Comparison of ENCODE assay signal across 8 cellular contexts in the genomic region with DNA sequence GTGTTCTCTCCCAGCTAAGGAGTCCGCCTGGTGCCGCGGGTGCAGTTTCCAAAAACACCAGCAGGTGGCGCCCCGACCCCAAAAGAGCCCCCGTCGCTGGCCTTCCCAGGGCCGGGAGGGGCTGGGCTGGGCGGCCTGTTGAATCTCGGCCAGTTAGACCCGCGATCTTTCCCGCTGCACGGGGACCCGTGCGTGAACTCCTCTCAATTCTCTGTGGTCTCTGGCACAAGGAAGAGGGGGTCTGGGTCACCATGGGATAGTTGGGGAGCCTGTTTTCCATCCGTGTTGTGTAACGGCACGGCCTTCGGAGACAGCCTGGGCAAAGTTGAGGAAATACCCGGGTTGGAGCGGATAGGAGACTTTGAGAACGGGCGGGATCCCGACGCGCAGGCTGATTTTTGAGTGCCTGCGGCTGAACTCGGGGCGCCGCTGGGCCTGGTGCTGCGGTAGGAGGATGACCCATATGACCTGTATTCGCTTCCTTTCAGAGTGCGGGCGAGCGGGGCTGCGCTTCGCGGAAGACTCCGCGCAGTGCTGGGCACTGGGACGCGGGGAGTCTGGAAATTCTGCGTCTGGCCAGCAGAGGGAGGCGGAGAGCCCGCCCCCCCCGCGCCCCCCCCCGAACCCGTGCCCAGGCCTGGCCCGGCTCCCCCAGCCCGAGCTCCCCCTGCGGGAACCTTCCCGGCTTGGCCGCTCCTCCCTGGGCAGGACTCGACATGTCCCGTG. TPM values are rescaled to one million over a fixed set of nuclear protein-coding genes. Genes with fewer than 3 reads are reported as not detected.
A peak's percentile ranks its signal among the peaks of the same experiment; 100 is the strongest.
DNase-seq lines count a peak whose midpoint lies in the region; ATAC-seq and TF ChIP-seq lines count a peak whose summit lies in the region.

No MANE protein-coding gene starts in this region.

- H3K27ac Mint-ChIP-seq in CD8-positive, alpha-beta memory T cell, result peak overlapping the region in 4 of 8 donors; percentile 42 to 77 (median 62)
- H3K27ac Mint-ChIP-seq in activated T-helper 1 cell treated with anti-CD3 and anti-CD28 coated beads, Interleukin-12 subunit alpha, Interleukin-12 subunit beta, Interleukin-2, Interleukin-4 antibody, amounts not matched to agents 30 ng/mL and 10 ng/mL and 1 ng/mL, durations not matched to agents 14 hours and 24 hours and 36 hours, result no peak overlapping the region
- H3K27ac Mint-ChIP-seq in naive thymus-derived CD4-positive, alpha-beta T cell, result peak overlapping the region in 1 of 9 donors; percentile 41
- H3K27ac Mint-ChIP-seq in stimulated activated memory B cell treated with anti-CD40 and anti-IgM and Interleukin-4, amounts not matched to agents 10 μg/mL and 1 μg/mL and 100 μg/mL, for 72 hours, result no peak overlapping the region

- no peaks in the 10 kb centered on the region for H3K9me3 Mint-ChIP-seq in CD8-positive, alpha-beta memory T cell
- no peaks in the 10 kb centered on the region for H3K9me3 Mint-ChIP-seq in activated T-helper 1 cell treated with anti-CD3 and anti-CD28 coated beads, Interleukin-12 subunit alpha, Interleukin-12 subunit beta, Interleukin-2, Interleukin-4 antibody, amounts not matched to agents 30 ng/mL and 10 ng/mL and 1 ng/mL, durations not matched to agents 14 hours and 24 hours and 36 hours
- H3K9me3 Mint-ChIP-seq in naive thymus-derived CD4-positive, alpha-beta T cell, result peaks cover 0 to 4% (median 0%) of the 10 kb centered on the region in 11 donors
- H3K9me3 Mint-ChIP-seq in stimulated activated memory B cell treated with anti-CD40 and anti-IgM and Interleukin-4, amounts not matched to agents 10 μg/mL and 1 μg/mL and 100 μg/mL, for 72 hours, result no peaks in the 10 kb centered on the region

- DNase-seq in CD8-positive, alpha-beta memory T cell, result peak; percentile 76 to 85 (median 80)
- DNase-seq in PC-9 (peak; percentile 47 to 86), fibroblast of lung (ENCODE audit: low read depth in 2 of 2) (peak; percentile 47 to 66)
- DNase-seq in activated T-helper 1 cell treated with anti-CD3 and anti-CD28 coated beads, Interleukin-12 subunit alpha, Interleukin-12 subunit beta, Interleukin-2, Interleukin-4 antibody, amounts not matched to agents 30 ng/mL and 10 ng/mL and 1 ng/mL, durations not matched to agents 14 hours and 24 hours and 36 hours (ENCODE audit: low spot score), result peak; percentile 70
- peak; percentile 48 to 91 (median 82) for DNase-seq in naive thymus-derived CD4-positive, alpha-beta T cell

- no peaks in the 10 kb centered on the region for H3K36me3 ChIP-seq in CD8-positive, alpha-beta memory T cell (ENCODE audit: insufficient read depth, low read length)
- no peaks in the 10 kb centered on the region for H3K36me3 ChIP-seq in HUES6 (ENCODE audit: control insufficient read depth, insufficient read depth, low read length)
- H3K36me3 ChIP-seq in PC-9 (ENCODE audit: low read depth), result no peaks in the 10 kb centered on the region
- no peaks in the 10 kb centered on the region for H3K36me3 ChIP-seq in fibroblast of lung (ENCODE audit: control insufficient read depth, insufficient read depth, low read length)
- H3K36me3 ChIP-seq in naive thymus-derived CD4-positive, alpha-beta T cell (ENCODE audit: control insufficient read depth in 2 of 3, insufficient read depth in 3 of 3, low read length in 3 of 3), result no peaks in the 10 kb centered on the region

- peaks cover 14 to 26% of the 10 kb centered on the region in 2 donors for H3K27me3 Mint-ChIP-seq in CD8-positive, alpha-beta memory T cell
- peaks cover 32% of the 10 kb centered on the region for H3K27me3 Mint-ChIP-seq in activated T-helper 1 cell treated with anti-CD3 and anti-CD28 coated beads, Interleukin-12 subunit alpha, Interleukin-12 subunit beta, Interleukin-2, Interleukin-4 antibody, amounts not matched to agents 30 ng/mL and 10 ng/mL and 1 ng/mL, durations not matched to agents 14 hours and 24 hours and 36 hours (ENCODE audit: insufficient read depth)
- peaks cover 17 to 48% (median 27%) of the 10 kb centered on the region in 5 donors for H3K27me3 Mint-ChIP-seq in naive thymus-derived CD4-positive, alpha-beta T cell
- H3K27me3 Mint-ChIP-seq in stimulated activated memory B cell treated with anti-CD40 and anti-IgM and Interleukin-4, amounts not matched to agents 10 μg/mL and 1 μg/mL and 100 μg/mL, for 72 hours, result peaks cover 42% of the 10 kb centered on the region

- peaks cover 10% of the 10 kb centered on the region for H3K4me1 ChIP-seq in CD8-positive, alpha-beta memory T cell (ENCODE audit: insufficient read depth, low read length)
- H3K4me1 ChIP-seq in HUES6 (ENCODE audit: control insufficient read depth, insufficient read depth, low read length) (peaks cover 7% of the 10 kb centered on the region; the same call in 1 of the 2 replicates), PC-9 (replicated peaks; ENCODE audit: insufficient read depth) (no peaks in the 10 kb centered on the region), fibroblast of lung (ENCODE audit: control insufficient read depth, extremely low read depth, insufficient read depth, low read length) (no peaks in the 10 kb centered on the region)
- peaks cover 4% of the 10 kb centered on the region in 2 donors for H3K4me1 ChIP-seq in naive thymus-derived CD4-positive, alpha-beta T cell (ENCODE audit: control insufficient read depth in 2 of 2, insufficient read depth in 2 of 2, low read length in 2 of 2)

- intact Hi-C loops in PC-9 (cut with micrococcal nuclease; ENCODE audit: unreplicated experiment), result loop anchor here (1.0 to 10.0 kb wide), 6 partner anchors 57 to 569 kb away; no protein-coding TSS in a partner anchor
- intact Hi-C loops in activated T-helper 1 cell treated with anti-CD3 and anti-CD28 coated beads, Interleukin-12 subunit alpha, Interleukin-12 subunit beta, Interleukin-2, Interleukin-4 antibody, amounts not matched to agents 30 ng/mL and 10 ng/mL and 1 ng/mL, durations not matched to agents 14 hours and 24 hours and 36 hours (cut with micrococcal nuclease), result loop anchor here (1.0 to 5.0 kb wide), 6 partner anchors 12 to 370 kb away; partner anchors contain the start of gene PURA
- intact Hi-C loops in naive thymus-derived CD4-positive, alpha-beta T cell (cut with micrococcal nuclease), result loop anchor here (1.0 kb wide), 4 partner anchors 57 to 370 kb away; no protein-coding TSS in a partner anchor

- no peaks in the 10 kb centered on the region for H3F3A ChIP-seq in PC-9 (ENCODE audit: insufficient read depth, low read depth)

- H3K79me2 ChIP-seq in PC-9 (ENCODE audit: low read depth) (no peaks in the 10 kb centered on the region), fibroblast of lung (ENCODE audit: control insufficient read depth, insufficient read depth, low read length) (no peaks in the 10 kb centered on the region)

- H4K20me1 ChIP-seq in PC-9 (ENCODE audit: insufficient read depth) (no peaks in the 10 kb centered on the region), fibroblast of lung (ENCODE audit: control insufficient read depth, extremely low read depth, insufficient read depth, low read length) (no peaks in the 10 kb centered on the region)

- TF ChIP-seq CTCF in PC-9 (conservative IDR thresholded peaks at IDR 0.05) (peak; percentile 97), fibroblast of lung (conservative IDR thresholded peaks at IDR 0.05 in 1 of 2, IDR thresholded peaks at IDR 0.05 in 1 of 2; ENCODE audit: low read depth in 1 of 2, low read length in 2 of 2) (peak; percentile 87)

- H3K4me2 ChIP-seq in PC-9 (peak overlapping the region; percentile 99), fibroblast of lung (ENCODE audit: extremely low read depth, insufficient read depth, low read length) (peak overlapping the region; percentile 100)

- peaks cover 0 to 8% (median 8%) of the 10 kb centered on the region in 3 donors for H3K4me1 Mint-ChIP-seq in CD8-positive, alpha-beta memory T cell
- H3K4me1 Mint-ChIP-seq in activated T-helper 1 cell treated with anti-CD3 and anti-CD28 coated beads, Interleukin-12 subunit alpha, Interleukin-12 subunit beta, Interleukin-2, Interleukin-4 antibody, amounts not matched to agents 30 ng/mL and 10 ng/mL and 1 ng/mL, durations not matched to agents 14 hours and 24 hours and 36 hours (ENCODE audit: low read depth), result no peaks in the 10 kb centered on the region
- peaks cover 0 to 7% (median 0%) of the 10 kb centered on the region in 7 donors for H3K4me1 Mint-ChIP-seq in naive thymus-derived CD4-positive, alpha-beta T cell
- no peaks in the 10 kb centered on the region for H3K4me1 Mint-ChIP-seq in stimulated activated memory B cell treated with anti-CD40 and anti-IgM and Interleukin-4, amounts not matched to agents 10 μg/mL and 1 μg/mL and 100 μg/mL, for 72 hours

- POLR2A ChIA-PET in CD8-positive, alpha-beta memory T cell (lab: Charles Lee), result no interaction called here
- POLR2A ChIA-PET in PC-9 (lab: Charles Lee; ENCODE audit: unreplicated experiment), result interaction anchor here (0.6 kb wide), 1 partner anchor 89 kb away, joined by 4 read pairs; no protein-coding TSS in a partner anchor
- POLR2A ChIA-PET in naive thymus-derived CD4-positive, alpha-beta T cell (lab: Charles Lee), result no interaction called here

- no peaks in the 10 kb centered on the region for H3K9me3 ChIP-seq in CD8-positive, alpha-beta memory T cell (ENCODE audit: low read length)
- no peaks in the 10 kb centered on the region for H3K9me3 ChIP-seq in HUES6 (ENCODE audit: control insufficient read depth, insufficient read depth, low read depth, low read length)
- H3K9me3 ChIP-seq in PC-9 (ENCODE audit: insufficient read depth, low read depth), result no peaks in the 10 kb centered on the region
- no peaks in the 10 kb centered on the region for H3K9me3 ChIP-seq in fibroblast of lung (ENCODE audit: control insufficient read depth, insufficient read depth, low read depth, low read length)
- no peaks in the 10 kb centered on the region for H3K9me3 ChIP-seq in naive thymus-derived CD4-positive, alpha-beta T cell (ENCODE audit: control insufficient read depth in 2 of 3, low read length in 3 of 3)

- peaks cover 15% of the 10 kb centered on the region for H3K27me3 ChIP-seq in CD8-positive, alpha-beta memory T cell (ENCODE audit: insufficient read depth, low read length, poor library complexity, severe bottlenecking)
- H3K27me3 ChIP-seq in HUES6 (ENCODE audit: control insufficient read depth, insufficient read depth, low read length), result peaks cover 69% of the 10 kb centered on the region
- H3K27me3 ChIP-seq in PC-9 (ENCODE audit: insufficient read depth, low read depth), result peaks cover 36% of the 10 kb centered on the region; the same call in 1 of the 2 replicates
- peaks cover 3% of the 10 kb centered on the region for H3K27me3 ChIP-seq in fibroblast of lung (ENCODE audit: control insufficient read depth, insufficient read depth, low read length)
- H3K27me3 ChIP-seq in naive thymus-derived CD4-positive, alpha-beta T cell (ENCODE audit: control insufficient read depth in 2 of 2, insufficient read depth in 2 of 2, low read length in 2 of 2), result peaks cover 0 to 6% of the 10 kb centered on the region in 2 donors

- H3K36me3 Mint-ChIP-seq in CD8-positive, alpha-beta memory T cell, result peaks cover 0 to 1% (median 0%) of the 10 kb centered on the region in 3 donors
- H3K36me3 Mint-ChIP-seq in activated T-helper 1 cell treated with anti-CD3 and anti-CD28 coated beads, Interleukin-12 subunit alpha, Interleukin-12 subunit beta, Interleukin-2, Interleukin-4 antibody, amounts not matched to agents 30 ng/mL and 10 ng/mL and 1 ng/mL, durations not matched to agents 14 hours and 24 hours and 36 hours (ENCODE audit: low read depth), result no peaks in the 10 kb centered on the region
- no peaks in the 10 kb centered on the region for H3K36me3 Mint-ChIP-seq in naive thymus-derived CD4-positive, alpha-beta T cell
- no peaks in the 10 kb centered on the region for H3K36me3 Mint-ChIP-seq in stimulated activated memory B cell treated with anti-CD40 and anti-IgM and Interleukin-4, amounts not matched to agents 10 μg/mL and 1 μg/mL and 100 μg/mL, for 72 hours

- H3K9ac ChIP-seq in HUES6 (ENCODE audit: low read length) (peak overlapping the region; percentile 55), fibroblast of lung (ENCODE audit: insufficient read depth, low read length) (peak overlapping the region; percentile 68)

- CTCF ChIA-PET in CD8-positive, alpha-beta memory T cell (lab: Charles Lee), result interaction anchor here (0.6 to 9.7 kb wide), 35 partner anchors 10 to 425 kb away, joined by 3 to 146 read pairs (median 4); partner anchors contain the start of genes NRG2 and PSD2
- CTCF ChIA-PET in PC-9 (lab: Charles Lee), result interaction anchor here (0.6 to 2.1 kb wide), 9 partner anchors 134 to 931 kb away, joined by 3 to 31 read pairs (median 3); no protein-coding TSS in a partner anchor
- CTCF ChIA-PET in naive thymus-derived CD4-positive, alpha-beta T cell (lab: Charles Lee), result interaction anchor here (0.7 to 4.2 kb wide), 21 partner anchors 9 to 330 kb away, joined by 3 to 51 read pairs (median 4); no protein-coding TSS in a partner anchor

- H3K9me2 ChIP-seq in PC-9 (ENCODE audit: insufficient read depth), result no peaks in the 10 kb centered on the region

- H2AFZ ChIP-seq in PC-9, result peak overlapping the region; percentile 91
- H2AFZ ChIP-seq in fibroblast of lung (ENCODE audit: low read length), result peak overlapping the region; percentile 98

- peak overlapping the region; percentile 73 to 92 (median 87) for H3K4me3 Mint-ChIP-seq in CD8-positive, alpha-beta memory T cell
- peak overlapping the region; percentile 82 for H3K4me3 Mint-ChIP-seq in activated T-helper 1 cell treated with anti-CD3 and anti-CD28 coated beads, Interleukin-12 subunit alpha, Interleukin-12 subunit beta, Interleukin-2, Interleukin-4 antibody, amounts not matched to agents 30 ng/mL and 10 ng/mL and 1 ng/mL, durations not matched to agents 14 hours and 24 hours and 36 hours
- peak overlapping the region; percentile 79 to 88 (median 84) for H3K4me3 Mint-ChIP-seq in naive thymus-derived CD4-positive, alpha-beta T cell
- H3K4me3 Mint-ChIP-seq in stimulated activated memory B cell treated with anti-CD40 and anti-IgM and Interleukin-4, amounts not matched to agents 10 μg/mL and 1 μg/mL and 100 μg/mL, for 72 hours, result peak overlapping the region; percentile 81

- no TSS peak for BruUV-seq in PC-9 (replicated peaks; lab: Mats Ljungman, UMichigan)

- H3K27ac ChIP-seq in CD8-positive, alpha-beta memory T cell (ENCODE audit: low read depth, low read length), result peak overlapping the region; percentile 31
- H3K27ac ChIP-seq in HUES6 (ENCODE audit: low read depth, low read length), result no peak overlapping the region
- no peak overlapping the region for H3K27ac ChIP-seq in PC-9
- H3K27ac ChIP-seq in fibroblast of lung (ENCODE audit: insufficient read depth, low read length), result no peak overlapping the region
- H3K27ac ChIP-seq in naive thymus-derived CD4-positive, alpha-beta T cell (ENCODE audit: low read depth, low read length), result no peak overlapping the region

- peak; percentile 65 for ATAC-seq in GM21367 (IDR thresholded peaks at IDR 0.05; ENCODE audit: unreplicated experiment)
- ATAC-seq in naive thymus-derived CD4-positive, alpha-beta T cell, result peak; percentile 92
- ATAC-seq in stimulated activated memory B cell treated with anti-CD40 and anti-IgM and Interleukin-4, amounts not matched to agents 10 μg/mL and 1 μg/mL and 100 μg/mL, for 72 hours, result peak; percentile 89

- H3K4me3 ChIP-seq in CD8-positive, alpha-beta memory T cell (ENCODE audit: low read length), result peak overlapping the region; percentile 93
- H3K4me3 ChIP-seq in HUES6 (ENCODE audit: low read depth, low read length), result peak overlapping the region; percentile 70
- H3K4me3 ChIP-seq in PC-9, result peak overlapping the region; percentile 74
- H3K4me3 ChIP-seq in fibroblast of lung (replicated peaks in 1 of 4; ENCODE audit: control extremely low read depth in 1 of 4, insufficient read depth in 1 of 4, low read depth in 3 of 4, low read length in 4 of 4), result peak overlapping the region; percentile 63 to 79 (median 70)
- H3K4me3 ChIP-seq in naive thymus-derived CD4-positive, alpha-beta T cell (ENCODE audit: low read length), result peak overlapping the region; percentile 84

RNA-seq across cellular contexts. Expression of gene PSD2, which starts 7.9 kb away (rescaled TPM):
- total RNA-seq in CD8-positive, alpha-beta memory T cell, result not detected
- polyA plus RNA-seq in CD8-positive, alpha-beta memory T cell, result 0.12 TPM
- total RNA-seq in PC-9 (2021), result 0.07 and 0.08 TPM in 2 replicates
- total RNA-seq in activated T-helper 1 cell treated with anti-CD3 and anti-CD28 coated beads, Interleukin-12 subunit alpha, Interleukin-12 subunit beta, Interleukin-2, Interleukin-4 antibody, amounts not matched to agents 30 ng/mL and 10 ng/mL and 1 ng/mL, durations not matched to agents 14 hours and 24 hours and 36 hours, result not detected in 2 replicates
- total RNA-seq in fibroblast of lung, result under 0.01 and 0.17 TPM in 2 replicates
- 0.05 TPM in 2 replicates for polyA plus RNA-seq in fibroblast of lung
- polyA plus RNA-seq in fibroblast of lung (2012), result 0.05 TPM in 1 of 2 replicates, not detected in the other
- not detected in 2 replicates for polyA minus RNA-seq in fibroblast of lung (ENCODE audit: low replicate concordance)
- under 1 TPM in 2 of 5 experiments, not detected in 3; 0.05 to 0.42 TPM for total RNA-seq in naive thymus-derived CD4-positive, alpha-beta T cell
- not detected for polyA plus RNA-seq in naive thymus-derived CD4-positive, alpha-beta T cell
